10 cellular contexts compared by ENCODE assay signal in the genomic region with DNA sequence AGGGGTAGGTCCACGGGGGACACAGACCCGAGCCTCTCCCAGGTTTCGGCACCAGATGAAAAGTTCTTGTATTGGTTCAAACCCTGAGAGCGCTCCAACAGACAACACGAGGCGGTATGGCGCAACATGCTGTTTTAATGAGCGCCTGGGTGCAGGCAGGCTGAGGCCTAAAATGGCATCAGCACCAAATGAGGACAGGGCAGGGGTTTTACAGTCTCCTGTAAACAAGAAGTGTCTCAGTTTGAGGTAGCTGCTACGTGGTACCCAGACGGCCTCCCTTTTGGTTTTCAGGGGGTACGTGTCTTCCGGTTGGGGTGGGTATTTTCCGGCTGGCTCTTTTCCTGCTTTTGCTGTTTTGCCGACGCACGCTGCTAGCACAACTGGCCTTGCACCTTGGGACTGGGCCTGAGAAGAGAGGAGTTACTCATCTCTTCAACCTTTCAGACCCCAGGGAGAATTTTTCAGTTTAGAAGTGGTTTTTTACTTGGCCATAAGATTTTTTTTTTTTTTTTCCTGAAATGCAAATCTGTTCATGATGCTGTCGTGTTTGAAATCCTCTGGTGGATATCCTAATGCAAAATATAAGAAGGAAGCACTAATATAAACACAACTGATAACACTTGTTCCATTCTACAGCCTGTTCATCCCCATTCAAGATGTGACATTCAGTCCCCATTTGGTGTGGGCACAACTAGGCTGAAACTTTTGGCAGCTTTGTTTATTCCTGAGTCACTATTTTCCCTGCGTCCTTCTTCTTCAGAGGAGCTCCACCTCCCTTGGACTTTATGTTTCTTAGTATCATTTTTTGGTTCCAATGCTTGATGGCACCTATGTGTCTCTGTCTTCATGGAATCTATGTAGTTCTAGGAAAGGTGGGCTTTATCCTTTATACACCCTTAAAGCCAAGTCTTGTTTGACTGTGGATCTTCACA. TPM values are rescaled to one million over a fixed set of nuclear protein-coding genes. Genes with fewer than 3 reads are reported as not detected.
DNase-seq lines count a peak whose midpoint lies in the region; ATAC-seq and TF ChIP-seq lines count a peak whose summit lies in the region.
"Had no signal": no experiment of that assay in that cellular context is flagged by ENCODE, and none has a peak within 500 bp of the region (broad histone marks: within the 10 kb centered on the region; RNA-seq: fewer than 3 reads in every experiment).

No MANE protein-coding gene starts in this region.

- peaks cover 0 to 63% of the 10 kb centered on the region in 2 donors for H3K4me1 ChIP-seq in naive thymus-derived CD4-positive, alpha-beta T cell (ENCODE audit: control insufficient read depth in 2 of 2, insufficient read depth in 2 of 2, low read length in 2 of 2)

- CTCF ChIA-PET in naive thymus-derived CD4-positive, alpha-beta T cell (lab: Charles Lee) = interaction anchor here (0.7 to 1.7 kb wide), 4 partner anchors 8 to 1084 kb away, joined by 3 to 7 read pairs (median 7); no protein-coding TSS in a partner anchor
- CTCF ChIA-PET in WTC11 (lab: Charles Lee) = interaction anchor here (1.8 kb wide), 1 partner anchor 51 kb away, joined by 5 read pairs; no protein-coding TSS in a partner anchor

- H3K27ac ChIP-seq in naive thymus-derived CD4-positive, alpha-beta T cell (ENCODE audit: low read depth, low read length) = peak overlapping the region; percentile 54
- H3K27ac ChIP-seq: neutrophil had no signal

- H3K4me1 Mint-ChIP-seq in naive thymus-derived CD4-positive, alpha-beta T cell = peaks cover 13 to 63% (median 45%) of the 10 kb centered on the region in 7 donors
- H3K4me1 Mint-ChIP-seq in WTC11 = peaks cover 10% of the 10 kb centered on the region

- peaks cover 0 to 18% (median 0%) of the 10 kb centered on the region in 5 donors for H3K27me3 Mint-ChIP-seq in naive thymus-derived CD4-positive, alpha-beta T cell
- peaks cover 13% of the 10 kb centered on the region for H3K27me3 Mint-ChIP-seq in WTC11 (ENCODE audit: low read depth)

- peak overlapping the region in 6 of 10 donors; percentile 10 to 49 (median 39) for H3K4me3 Mint-ChIP-seq in naive thymus-derived CD4-positive, alpha-beta T cell
- H3K4me3 Mint-ChIP-seq in WTC11 = no peak overlapping the region
- H3K4me3 Mint-ChIP-seq: GM23338 had no signal

- H3K9me3 Mint-ChIP-seq in naive thymus-derived CD4-positive, alpha-beta T cell = peaks cover 0 to 6% (median 0%) of the 10 kb centered on the region in 11 donors
- no peaks in the 10 kb centered on the region; the same call in 1 of the 2 replicates for H3K9me3 Mint-ChIP-seq in WTC11
- H3K9me3 Mint-ChIP-seq: GM23338 had no signal

- H3K27ac Mint-ChIP-seq in naive thymus-derived CD4-positive, alpha-beta T cell = peak overlapping the region in 2 of 9 donors; percentile 48 to 96
- no peak overlapping the region for H3K27ac Mint-ChIP-seq in WTC11
- H3K27ac Mint-ChIP-seq: GM23338 had no signal

- H3K36me3 ChIP-seq in naive thymus-derived CD4-positive, alpha-beta T cell (ENCODE audit: control insufficient read depth in 2 of 3, insufficient read depth in 3 of 3, low read length in 3 of 3) = no peaks in the 10 kb centered on the region
- H3K36me3 ChIP-seq: neutrophil had no signal

- H3K9me3 ChIP-seq in naive thymus-derived CD4-positive, alpha-beta T cell (ENCODE audit: control insufficient read depth in 2 of 3, low read length in 3 of 3) = no peaks in the 10 kb centered on the region
- H3K9me3 ChIP-seq: neutrophil had no signal

- TF ChIP-seq CTCF in WTC11 (IDR thresholded peaks at IDR 0.05) = no peak

- H3K4me3 ChIP-seq in naive thymus-derived CD4-positive, alpha-beta T cell (ENCODE audit: low read length) = peak overlapping the region; percentile 22
- H3K4me3 ChIP-seq: GM23338 had no signal

- POLR2A ChIA-PET in naive thymus-derived CD4-positive, alpha-beta T cell (lab: Charles Lee) = interaction anchor here (1.2 to 6.8 kb wide), 3 partner anchors 7 to 19 kb away, joined by 4 to 45 read pairs (median 17); partner anchors contain the start of gene PPFIBP2
- POLR2A ChIA-PET in WTC11 (lab: Charles Lee) = no interaction called here

- peaks cover 0 to 21% (median 10%) of the 10 kb centered on the region in 5 donors for H3K36me3 Mint-ChIP-seq in naive thymus-derived CD4-positive, alpha-beta T cell
- H3K36me3 Mint-ChIP-seq in WTC11 = no peaks in the 10 kb centered on the region

- no peaks in the 10 kb centered on the region for H3K27me3 ChIP-seq in naive thymus-derived CD4-positive, alpha-beta T cell (ENCODE audit: control insufficient read depth in 2 of 2, insufficient read depth in 2 of 2, low read length in 2 of 2)

- ATAC-seq in GM18858 (IDR thresholded peaks at IDR 0.05; ENCODE audit: unreplicated experiment) (peak; percentile 47), GM21529 (IDR thresholded peaks at IDR 0.05; ENCODE audit: unreplicated experiment) (peak; percentile 56), HG03558 (IDR thresholded peaks at IDR 0.05; ENCODE audit: extremely low read depth, unreplicated experiment) (peak; percentile 36), WTC11 (no peak)
- no peak for ATAC-seq in naive thymus-derived CD4-positive, alpha-beta T cell
- ATAC-seq: GM23338 had no signal

- intact Hi-C loops in naive thymus-derived CD4-positive, alpha-beta T cell (cut with micrococcal nuclease) = loop anchor here in 1 of 2 donors (2.0 kb wide), 1 partner anchor 19 kb away; no protein-coding TSS in a partner anchor

- DNase-seq in naive thymus-derived CD4-positive, alpha-beta T cell = no peak
- DNase-seq in globus pallidus (ENCODE audit: low spot score) (no peak), SHP77 (lab: John Stamatoyannopoulos, UW) (no peak), WTC11 (ENCODE audit: low spot score) (no peak), NCI-H1105 treated with DMSO at 0.1 percent for 48 hours (lab: John Stamatoyannopoulos, UW) (no peak)

TF ChIP-seq in WTC11, 78 proteins besides CTCF, POLR2A, EP300 and RAD21 (continues in another document):
- TF ChIP-seq STAT6 (CRISPR knock-in tag; conservative IDR thresholded peaks at IDR 0.05; ENCODE audit: low read depth) (no peak), FOXJ3 (CRISPR knock-in tag; IDR thresholded peaks at IDR 0.05; ENCODE audit: borderline replicate concordance) (no peak), FOXK1 (CRISPR knock-in tag; IDR thresholded peaks at IDR 0.05) (no peak), ATF1 (CRISPR knock-in tag; IDR thresholded peaks at IDR 0.05) (no peak), HMGA2 (CRISPR knock-in tag; IDR thresholded peaks at IDR 0.05) (no peak), ZNF263 (CRISPR knock-in tag; IDR thresholded peaks at IDR 0.05; ENCODE audit: low read depth) (no peak), ZMAT4 (CRISPR knock-in tag; IDR thresholded peaks at IDR 0.05) (no peak), IRF2 (CRISPR knock-in tag; IDR thresholded peaks at IDR 0.05; ENCODE audit: borderline replicate concordance, low read depth) (no peak), ZNF138 (CRISPR knock-in tag; conservative IDR thresholded peaks at IDR 0.05) (no peak)
- TF ChIP-seq, protein P1, sequence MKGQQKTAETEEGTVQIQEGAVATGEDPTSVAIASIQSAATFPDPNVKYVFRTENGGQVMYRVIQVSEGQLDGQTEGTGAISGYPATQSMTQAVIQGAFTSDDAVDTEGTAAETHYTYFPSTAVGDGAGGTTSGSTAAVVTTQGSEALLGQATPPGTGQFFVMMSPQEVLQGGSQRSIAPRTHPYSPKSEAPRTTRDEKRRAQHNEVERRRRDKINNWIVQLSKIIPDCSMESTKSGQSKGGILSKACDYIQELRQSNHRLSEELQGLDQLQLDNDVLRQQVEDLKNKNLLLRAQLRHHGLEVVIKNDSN (CRISPR knock-in tag; IDR thresholded peaks at IDR 0.05) = no peak
- TF ChIP-seq, protein P2, sequence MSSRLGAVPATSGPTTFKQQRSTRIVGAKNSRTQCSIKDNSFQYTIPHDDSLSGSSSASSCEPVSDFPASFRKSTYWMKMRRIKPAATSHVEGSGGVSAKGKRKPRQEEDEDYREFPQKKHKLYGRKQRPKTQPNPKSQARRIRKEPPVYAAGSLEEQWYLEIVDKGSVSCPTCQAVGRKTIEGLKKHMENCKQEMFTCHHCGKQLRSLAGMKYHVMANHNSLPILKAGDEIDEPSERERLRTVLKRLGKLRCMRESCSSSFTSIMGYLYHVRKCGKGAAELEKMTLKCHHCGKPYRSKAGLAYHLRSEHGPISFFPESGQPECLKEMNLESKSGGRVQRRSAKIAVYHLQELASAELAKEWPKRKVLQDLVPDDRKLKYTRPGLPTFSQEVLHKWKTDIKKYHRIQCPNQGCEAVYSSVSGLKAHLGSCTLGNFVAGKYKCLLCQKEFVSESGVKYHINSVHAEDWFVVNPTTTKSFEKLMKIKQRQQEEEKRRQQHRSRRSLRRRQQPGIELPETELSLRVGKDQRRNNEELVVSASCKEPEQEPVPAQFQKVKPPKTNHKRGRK (CRISPR knock-in tag; IDR thresholded peaks at IDR 0.05; ENCODE audit: borderline replicate concordance) = no peak

RNA-seq across cellular contexts. Expression of gene PPFIBP2, which starts 6.5 kb away (rescaled TPM):
- total RNA-seq in naive thymus-derived CD4-positive, alpha-beta T cell = 10 to 100 TPM in 4 of 5 experiments, 1 to 10 TPM in 1; 5.7 to 55.6 (median 45.9) TPM
- 10 to 100 TPM in 1 of 2 donors, 1 to 10 TPM in 1; 7.0 to 29.4 TPM for polyA plus RNA-seq in naive thymus-derived CD4-positive, alpha-beta T cell
- 12.5 to 21.4 TPM (median 12.9 TPM) in 3 replicates for total RNA-seq in WTC11 (2021)

RNA-seq across cellular contexts. Expression of gene OLFML1, which starts 35.0 kb away (rescaled TPM):
- total RNA-seq in naive thymus-derived CD4-positive, alpha-beta T cell = not detected
- under 1 TPM in 1 of 2 donors, not detected in 1; 0.18 TPM for polyA plus RNA-seq in naive thymus-derived CD4-positive, alpha-beta T cell
- total RNA-seq in WTC11 (2021) = 0.16 to 0.18 TPM in 2 of 3 replicates, not detected in the other
- total RNA-seq: GM23338 had no signal

Comparison
In these comparisons a context has a peak if more than half of its experiments do, and no peak if none do; other contexts are left out.
1. ATAC-seq: peak in GM18858 (single experiment), GM21529 (single experiment) and HG03558 (single experiment); none in naive thymus-derived CD4-positive, alpha-beta T cell (single experiment) and WTC11 (single experiment).